In the genomic region with DNA sequence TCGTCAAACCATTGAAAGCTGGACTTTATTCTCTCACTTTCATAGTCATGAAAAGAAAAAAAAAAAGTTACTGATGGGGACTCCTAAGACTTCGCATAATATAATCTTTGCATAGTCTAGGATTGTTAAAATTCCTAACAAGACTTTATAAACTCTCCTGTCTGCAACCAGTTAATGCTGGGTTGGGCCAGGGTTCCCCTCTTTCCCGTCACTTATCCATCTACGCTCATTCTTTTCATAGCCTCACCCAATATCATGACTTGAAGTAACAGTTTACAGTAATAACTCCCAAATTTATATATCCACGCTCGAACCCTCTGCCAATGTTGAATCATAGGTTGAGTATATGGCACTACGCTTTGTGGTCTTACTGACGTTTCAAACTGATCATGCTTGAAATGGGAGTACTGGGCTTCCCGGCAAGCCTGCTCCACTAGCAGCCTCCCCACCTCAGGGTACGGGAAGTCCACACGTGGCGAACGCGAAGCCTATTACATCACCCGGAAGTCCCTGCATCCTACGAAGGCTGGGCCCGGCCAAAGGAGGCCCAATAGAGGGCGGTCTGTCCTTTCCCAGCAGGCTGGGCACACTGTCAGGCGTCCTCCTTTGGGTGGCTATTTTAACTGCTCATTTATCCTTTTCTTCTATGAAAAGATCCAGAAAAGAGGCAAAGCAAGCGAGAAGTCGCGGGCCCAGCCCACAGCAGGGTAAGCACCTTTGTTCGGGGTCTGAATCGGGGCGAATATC, we compare ENCODE assay signal across 1 cellular context.
TF ChIP-seq lines count a peak whose summit lies in the region.

No MANE protein-coding gene starts in this region.

TF ChIP-seq in A549, 52 proteins besides CTCF, POLR2A, EP300 and RAD21 (continued from another document):
- TF ChIP-seq, protein P1, sequence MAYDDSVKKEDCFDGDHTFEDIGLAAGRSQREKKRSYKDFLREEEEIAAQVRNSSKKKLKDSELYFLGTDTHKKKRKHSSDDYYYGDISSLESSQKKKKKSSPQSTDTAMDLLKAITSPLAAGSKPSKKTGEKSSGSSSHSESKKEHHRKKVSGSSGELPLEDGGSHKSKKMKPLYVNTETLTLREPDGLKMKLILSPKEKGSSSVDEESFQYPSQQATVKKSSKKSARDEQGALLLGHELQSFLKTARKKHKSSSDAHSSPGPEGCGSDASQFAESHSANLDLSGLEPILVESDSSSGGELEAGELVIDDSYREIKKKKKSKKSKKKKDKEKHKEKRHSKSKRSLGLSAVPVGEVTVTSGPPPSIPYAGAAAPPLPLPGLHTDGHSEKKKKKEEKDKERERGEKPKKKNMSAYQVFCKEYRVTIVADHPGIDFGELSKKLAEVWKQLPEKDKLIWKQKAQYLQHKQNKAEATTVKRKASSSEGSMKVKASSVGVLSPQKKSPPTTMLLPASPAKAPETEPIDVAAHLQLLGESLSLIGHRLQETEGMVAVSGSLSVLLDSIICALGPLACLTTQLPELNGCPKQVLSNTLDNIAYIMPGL (CRISPR knock-in tag; IDR thresholded peaks at IDR 0.05; ENCODE audit: borderline replicate concordance), result peak; percentile 67; the same call in 1 of the 2 replicates
- TF ChIP-seq HOXB5 (CRISPR knock-in tag; IDR thresholded peaks at IDR 0.05) (no peak), NR3C1 (IDR thresholded peaks at IDR 0.05) (no peak), BHLHE40 (IDR thresholded peaks at IDR 0.05; ENCODE audit: low read depth, low read length) (0 out of 2 replicates have a peak, but pooled peaks have one; percentile 11), FOXS1 (CRISPR knock-in tag; IDR thresholded peaks at IDR 0.05) (no peak), ZFP36 (IDR thresholded peaks at IDR 0.05; ENCODE audit: borderline replicate concordance, partially characterized antibody) (no peak), HOXB13 (CRISPR knock-in tag; IDR thresholded peaks at IDR 0.05; ENCODE audit: low read depth) (no peak), RNF2 (IDR thresholded peaks at IDR 0.05; ENCODE audit: borderline replicate concordance, low read depth) (no peak), ZC3H11A (IDR thresholded peaks at IDR 0.05) (no peak), GATA3 (IDR thresholded peaks at IDR 0.05; ENCODE audit: borderline replicate concordance) (no peak), TFCP2L1 (CRISPR knock-in tag; IDR thresholded peaks at IDR 0.05) (no peak), SMC3 (IDR thresholded peaks at IDR 0.05) (no peak), RARB (CRISPR knock-in tag; IDR thresholded peaks at IDR 0.05) (no peak), CBX8 (IDR thresholded peaks at IDR 0.05) (no peak), SREBF2 (IDR thresholded peaks at IDR 0.05) (no peak), MYC (IDR thresholded peaks at IDR 0.05; ENCODE audit: borderline replicate concordance, low read length) (peak; percentile 90), ZNF302 (CRISPR knock-in tag; IDR thresholded peaks at IDR 0.05) (no peak), KDM1A (IDR thresholded peaks at IDR 0.05; ENCODE audit: low read depth) (0 out of 2 replicates have a peak, but pooled peaks have one; percentile 43), CBX2 (IDR thresholded peaks at IDR 0.05; ENCODE audit: borderline replicate concordance, low read depth) (no peak), FOSL2 (IDR thresholded peaks at IDR 0.05) (no peak), FOSL2 (CRISPR knock-in tag; IDR thresholded peaks at IDR 0.05) (peak; percentile 46), FOSB (CRISPR knock-in tag; IDR thresholded peaks at IDR 0.05) (no peak), EHF (CRISPR knock-in tag; IDR thresholded peaks at IDR 0.05) (peak; percentile 92; the same call in 1 of the 2 replicates), MAZ (IDR thresholded peaks at IDR 0.05; ENCODE audit: borderline replicate concordance, low read depth, low read length) (no peak), EHMT2 (IDR thresholded peaks at IDR 0.05; ENCODE audit: low read depth) (no peak), ZSCAN20 (CRISPR knock-in tag; IDR thresholded peaks at IDR 0.05) (peak; percentile 20; the same call in 1 of the 2 replicates), CEBPB (IDR thresholded peaks at IDR 0.05) (peak; percentile 32 to 88; a peak in 3 of 4 replicates), ESRRA (IDR thresholded peaks at IDR 0.05; ENCODE audit: borderline replicate concordance, low read length) (no peak), POLR2AphosphoS2 (conservative IDR thresholded peaks at IDR 0.05; ENCODE audit: low read length) (no peak), CHD2 (IDR thresholded peaks at IDR 0.05; ENCODE audit: low read length, partially characterized antibody) (no peak), HOXA7 (CRISPR knock-in tag; IDR thresholded peaks at IDR 0.05) (no peak), PHF8 (IDR thresholded peaks at IDR 0.05; ENCODE audit: borderline replicate concordance, low read depth) (peak; percentile 90)
- TF ChIP-seq, protein P2, sequence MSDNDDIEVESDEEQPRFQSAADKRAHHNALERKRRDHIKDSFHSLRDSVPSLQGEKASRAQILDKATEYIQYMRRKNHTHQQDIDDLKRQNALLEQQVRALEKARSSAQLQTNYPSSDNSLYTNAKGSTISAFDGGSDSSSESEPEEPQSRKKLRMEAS (IDR thresholded peaks at IDR 0.05), result peak; percentile 100
- TF ChIP-seq, protein P3, sequence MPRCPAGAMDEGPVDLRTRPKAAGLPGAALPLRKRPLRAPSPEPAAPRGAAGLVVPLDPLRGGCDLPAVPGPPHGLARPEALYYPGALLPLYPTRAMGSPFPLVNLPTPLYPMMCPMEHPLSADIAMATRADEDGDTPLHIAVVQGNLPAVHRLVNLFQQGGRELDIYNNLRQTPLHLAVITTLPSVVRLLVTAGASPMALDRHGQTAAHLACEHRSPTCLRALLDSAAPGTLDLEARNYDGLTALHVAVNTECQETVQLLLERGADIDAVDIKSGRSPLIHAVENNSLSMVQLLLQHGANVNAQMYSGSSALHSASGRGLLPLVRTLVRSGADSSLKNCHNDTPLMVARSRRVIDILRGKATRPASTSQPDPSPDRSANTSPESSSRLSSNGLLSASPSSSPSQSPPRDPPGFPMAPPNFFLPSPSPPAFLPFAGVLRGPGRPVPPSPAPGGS (IDR thresholded peaks at IDR 0.05), result peak; percentile 20; the same call in 2 of the 3 replicates
- TF ChIP-seq, protein P4, sequence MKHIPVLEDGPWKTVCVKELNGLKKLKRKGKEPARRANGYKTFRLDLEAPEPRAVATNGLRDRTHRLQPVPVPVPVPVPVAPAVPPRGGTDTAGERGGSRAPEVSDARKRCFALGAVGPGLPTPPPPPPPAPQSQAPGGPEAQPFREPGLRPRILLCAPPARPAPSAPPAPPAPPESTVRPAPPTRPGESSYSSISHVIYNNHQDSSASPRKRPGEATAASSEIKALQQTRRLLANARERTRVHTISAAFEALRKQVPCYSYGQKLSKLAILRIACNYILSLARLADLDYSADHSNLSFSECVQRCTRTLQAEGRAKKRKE (CRISPR knock-in tag; IDR thresholded peaks at IDR 0.05; ENCODE audit: low read depth), result peak; percentile 67
- TF ChIP-seq, protein P5, sequence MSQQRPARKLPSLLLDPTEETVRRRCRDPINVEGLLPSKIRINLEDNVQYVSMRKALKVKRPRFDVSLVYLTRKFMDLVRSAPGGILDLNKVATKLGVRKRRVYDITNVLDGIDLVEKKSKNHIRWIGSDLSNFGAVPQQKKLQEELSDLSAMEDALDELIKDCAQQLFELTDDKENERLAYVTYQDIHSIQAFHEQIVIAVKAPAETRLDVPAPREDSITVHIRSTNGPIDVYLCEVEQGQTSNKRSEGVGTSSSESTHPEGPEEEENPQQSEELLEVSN (IDR thresholded peaks at IDR 0.05; ENCODE audit: borderline replicate concordance, low read depth), result peak; percentile 97
